1 cellular context compared by ENCODE assay signal in the genomic region with DNA sequence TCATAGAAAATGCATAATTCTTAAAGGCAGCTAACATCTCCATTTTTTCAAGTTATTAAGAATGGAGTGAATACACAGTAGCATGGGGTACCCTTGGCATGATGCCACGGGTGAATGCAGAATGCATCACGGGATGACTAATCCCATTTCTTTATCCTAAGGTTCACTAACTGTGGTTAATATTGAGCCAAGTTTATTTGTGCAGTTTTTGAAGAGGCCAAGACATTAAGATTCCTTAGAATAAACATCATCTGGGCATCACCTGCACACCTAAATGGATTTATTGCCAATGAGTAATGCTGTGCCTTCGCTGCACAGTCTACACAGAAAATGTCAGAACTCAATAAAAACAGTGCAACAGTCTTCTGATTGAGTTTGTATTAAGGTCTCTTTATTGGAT.
TF ChIP-seq lines count a peak whose summit lies in the region.

No MANE protein-coding gene starts in this region.

TF ChIP-seq in HEK293, 187 proteins besides CTCF, POLR2A, EP300 and RAD21 (continued from another document):
- TF ChIP-seq TRIM28 (IDR thresholded peaks at IDR 0.05; ENCODE audit: borderline replicate concordance, low read length) (no peak), OSR2 (tag by site-specific recombination; IDR thresholded peaks at IDR 0.05) (peak; percentile 78), ZNF501 (tag by site-specific recombination; IDR thresholded peaks at IDR 0.05) (peak; percentile 36; the same call in 1 of the 2 replicates), ZNF112 (tag by site-specific recombination; IDR thresholded peaks at IDR 0.05) (no peak), ZBTB1 (tag by site-specific recombination; IDR thresholded peaks at IDR 0.05) (no peak), GLI4 (tag by site-specific recombination; IDR thresholded peaks at IDR 0.05) (no peak), ZNF677 (tag by site-specific recombination; IDR thresholded peaks at IDR 0.05) (no peak), ZFP3 (tag by site-specific recombination; IDR thresholded peaks at IDR 0.05; ENCODE audit: low read depth) (no peak), GFI1B (tag by site-specific recombination; IDR thresholded peaks at IDR 0.05) (no peak), ZNF621 (tag by site-specific recombination; IDR thresholded peaks at IDR 0.05) (no peak), ZNF596 (tag by site-specific recombination; IDR thresholded peaks at IDR 0.05) (no peak), ZNF335 (tag by site-specific recombination; conservative IDR thresholded peaks at IDR 0.05) (no peak), SP7 (tag by site-specific recombination; IDR thresholded peaks at IDR 0.05) (peak; percentile 77), REPIN1 (tag by site-specific recombination; IDR thresholded peaks at IDR 0.05; ENCODE audit: low read depth) (no peak), ZFP37 (tag by site-specific recombination; IDR thresholded peaks at IDR 0.05) (peak; percentile 73; the same call in 1 of the 2 replicates), ZBTB21 (tag by site-specific recombination; IDR thresholded peaks at IDR 0.05) (0 out of 2 replicates have a peak, but pooled peaks have one; percentile 47), ZNF623 (tag by site-specific recombination; IDR thresholded peaks at IDR 0.05) (no peak), ZNF660 (tag by site-specific recombination; IDR thresholded peaks at IDR 0.05) (peak; percentile 78), GLI2 (tag by site-specific recombination; IDR thresholded peaks at IDR 0.05; ENCODE audit: borderline replicate concordance, low read depth) (peak; percentile 37; the same call in 1 of the 2 replicates), ZEB2 (tag by site-specific recombination; IDR thresholded peaks at IDR 0.05) (peak; percentile 66), ZBTB20 (tag by site-specific recombination; IDR thresholded peaks at IDR 0.05) (no peak), ZNF707 (tag by site-specific recombination; IDR thresholded peaks at IDR 0.05) (no peak), ZNF768 (tag by site-specific recombination; IDR thresholded peaks at IDR 0.05) (no peak), ZNF555 (tag by site-specific recombination; conservative IDR thresholded peaks at IDR 0.05) (no peak), ZNF404 (tag by site-specific recombination; IDR thresholded peaks at IDR 0.05) (no peak), ZBTB7A (tag by site-specific recombination; IDR thresholded peaks at IDR 0.05; ENCODE audit: low read depth) (no peak)
- TF ChIP-seq, protein P1, sequence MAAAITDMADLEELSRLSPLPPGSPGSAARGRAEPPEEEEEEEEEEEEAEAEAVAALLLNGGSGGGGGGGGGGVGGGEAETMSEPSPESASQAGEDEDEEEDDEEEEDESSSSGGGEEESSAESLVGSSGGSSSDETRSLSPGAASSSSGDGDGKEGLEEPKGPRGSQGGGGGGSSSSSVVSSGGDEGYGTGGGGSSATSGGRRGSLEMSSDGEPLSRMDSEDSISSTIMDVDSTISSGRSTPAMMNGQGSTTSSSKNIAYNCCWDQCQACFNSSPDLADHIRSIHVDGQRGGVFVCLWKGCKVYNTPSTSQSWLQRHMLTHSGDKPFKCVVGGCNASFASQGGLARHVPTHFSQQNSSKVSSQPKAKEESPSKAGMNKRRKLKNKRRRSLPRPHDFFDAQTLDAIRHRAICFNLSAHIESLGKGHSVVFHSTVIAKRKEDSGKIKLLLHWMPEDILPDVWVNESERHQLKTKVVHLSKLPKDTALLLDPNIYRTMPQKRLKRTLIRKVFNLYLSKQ (tag by site-specific recombination; IDR thresholded peaks at IDR 0.05; ENCODE audit: borderline replicate concordance): no peak
- TF ChIP-seq, protein P2, sequence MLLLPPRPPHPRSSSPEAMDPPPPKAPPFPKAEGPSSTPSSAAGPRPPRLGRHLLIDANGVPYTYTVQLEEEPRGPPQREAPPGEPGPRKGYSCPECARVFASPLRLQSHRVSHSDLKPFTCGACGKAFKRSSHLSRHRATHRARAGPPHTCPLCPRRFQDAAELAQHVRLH (tag by site-specific recombination; IDR thresholded peaks at IDR 0.05): no peak
- TF ChIP-seq, protein P3, sequence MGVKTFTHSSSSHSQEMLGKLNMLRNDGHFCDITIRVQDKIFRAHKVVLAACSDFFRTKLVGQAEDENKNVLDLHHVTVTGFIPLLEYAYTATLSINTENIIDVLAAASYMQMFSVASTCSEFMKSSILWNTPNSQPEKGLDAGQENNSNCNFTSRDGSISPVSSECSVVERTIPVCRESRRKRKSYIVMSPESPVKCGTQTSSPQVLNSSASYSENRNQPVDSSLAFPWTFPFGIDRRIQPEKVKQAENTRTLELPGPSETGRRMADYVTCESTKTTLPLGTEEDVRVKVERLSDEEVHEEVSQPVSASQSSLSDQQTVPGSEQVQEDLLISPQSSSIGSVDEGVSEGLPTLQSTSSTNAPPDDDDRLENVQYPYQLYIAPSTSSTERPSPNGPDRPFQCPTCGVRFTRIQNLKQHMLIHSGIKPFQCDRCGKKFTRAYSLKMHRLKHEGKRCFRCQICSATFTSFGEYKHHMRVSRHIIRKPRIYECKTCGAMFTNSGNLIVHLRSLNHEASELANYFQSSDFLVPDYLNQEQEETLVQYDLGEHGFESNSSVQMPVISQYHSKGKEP (tag by site-specific recombination; IDR thresholded peaks at IDR 0.05): peak; percentile 73
- TF ChIP-seq, protein P4, sequence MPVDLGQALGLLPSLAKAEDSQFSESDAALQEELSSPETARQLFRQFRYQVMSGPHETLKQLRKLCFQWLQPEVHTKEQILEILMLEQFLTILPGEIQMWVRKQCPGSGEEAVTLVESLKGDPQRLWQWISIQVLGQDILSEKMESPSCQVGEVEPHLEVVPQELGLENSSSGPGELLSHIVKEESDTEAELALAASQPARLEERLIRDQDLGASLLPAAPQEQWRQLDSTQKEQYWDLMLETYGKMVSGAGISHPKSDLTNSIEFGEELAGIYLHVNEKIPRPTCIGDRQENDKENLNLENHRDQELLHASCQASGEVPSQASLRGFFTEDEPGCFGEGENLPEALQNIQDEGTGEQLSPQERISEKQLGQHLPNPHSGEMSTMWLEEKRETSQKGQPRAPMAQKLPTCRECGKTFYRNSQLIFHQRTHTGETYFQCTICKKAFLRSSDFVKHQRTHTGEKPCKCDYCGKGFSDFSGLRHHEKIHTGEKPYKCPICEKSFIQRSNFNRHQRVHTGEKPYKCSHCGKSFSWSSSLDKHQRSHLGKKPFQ (tag by site-specific recombination; IDR thresholded peaks at IDR 0.05): no peak
- TF ChIP-seq, protein P5, sequence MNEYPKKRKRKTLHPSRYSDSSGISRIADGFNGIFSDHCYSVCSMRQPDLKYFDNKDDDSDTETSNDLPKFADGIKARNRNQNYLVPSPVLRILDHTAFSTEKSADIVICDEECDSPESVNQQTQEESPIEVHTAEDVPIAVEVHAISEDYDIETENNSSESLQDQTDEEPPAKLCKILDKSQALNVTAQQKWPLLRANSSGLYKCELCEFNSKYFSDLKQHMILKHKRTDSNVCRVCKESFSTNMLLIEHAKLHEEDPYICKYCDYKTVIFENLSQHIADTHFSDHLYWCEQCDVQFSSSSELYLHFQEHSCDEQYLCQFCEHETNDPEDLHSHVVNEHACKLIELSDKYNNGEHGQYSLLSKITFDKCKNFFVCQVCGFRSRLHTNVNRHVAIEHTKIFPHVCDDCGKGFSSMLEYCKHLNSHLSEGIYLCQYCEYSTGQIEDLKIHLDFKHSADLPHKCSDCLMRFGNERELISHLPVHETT (tag by site-specific recombination; IDR thresholded peaks at IDR 0.05): peak; percentile 87
- TF ChIP-seq, protein P6, sequence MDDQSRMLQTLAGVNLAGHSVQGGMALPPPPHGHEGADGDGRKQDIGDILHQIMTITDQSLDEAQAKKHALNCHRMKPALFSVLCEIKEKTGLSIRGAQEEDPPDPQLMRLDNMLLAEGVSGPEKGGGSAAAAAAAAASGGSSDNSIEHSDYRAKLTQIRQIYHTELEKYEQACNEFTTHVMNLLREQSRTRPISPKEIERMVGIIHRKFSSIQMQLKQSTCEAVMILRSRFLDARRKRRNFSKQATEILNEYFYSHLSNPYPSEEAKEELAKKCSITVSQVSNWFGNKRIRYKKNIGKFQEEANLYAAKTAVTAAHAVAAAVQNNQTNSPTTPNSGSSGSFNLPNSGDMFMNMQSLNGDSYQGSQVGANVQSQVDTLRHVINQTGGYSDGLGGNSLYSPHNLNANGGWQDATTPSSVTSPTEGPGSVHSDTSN (CRISPR knock-in tag; IDR thresholded peaks at IDR 0.05): no peak
- TF ChIP-seq, protein P7, sequence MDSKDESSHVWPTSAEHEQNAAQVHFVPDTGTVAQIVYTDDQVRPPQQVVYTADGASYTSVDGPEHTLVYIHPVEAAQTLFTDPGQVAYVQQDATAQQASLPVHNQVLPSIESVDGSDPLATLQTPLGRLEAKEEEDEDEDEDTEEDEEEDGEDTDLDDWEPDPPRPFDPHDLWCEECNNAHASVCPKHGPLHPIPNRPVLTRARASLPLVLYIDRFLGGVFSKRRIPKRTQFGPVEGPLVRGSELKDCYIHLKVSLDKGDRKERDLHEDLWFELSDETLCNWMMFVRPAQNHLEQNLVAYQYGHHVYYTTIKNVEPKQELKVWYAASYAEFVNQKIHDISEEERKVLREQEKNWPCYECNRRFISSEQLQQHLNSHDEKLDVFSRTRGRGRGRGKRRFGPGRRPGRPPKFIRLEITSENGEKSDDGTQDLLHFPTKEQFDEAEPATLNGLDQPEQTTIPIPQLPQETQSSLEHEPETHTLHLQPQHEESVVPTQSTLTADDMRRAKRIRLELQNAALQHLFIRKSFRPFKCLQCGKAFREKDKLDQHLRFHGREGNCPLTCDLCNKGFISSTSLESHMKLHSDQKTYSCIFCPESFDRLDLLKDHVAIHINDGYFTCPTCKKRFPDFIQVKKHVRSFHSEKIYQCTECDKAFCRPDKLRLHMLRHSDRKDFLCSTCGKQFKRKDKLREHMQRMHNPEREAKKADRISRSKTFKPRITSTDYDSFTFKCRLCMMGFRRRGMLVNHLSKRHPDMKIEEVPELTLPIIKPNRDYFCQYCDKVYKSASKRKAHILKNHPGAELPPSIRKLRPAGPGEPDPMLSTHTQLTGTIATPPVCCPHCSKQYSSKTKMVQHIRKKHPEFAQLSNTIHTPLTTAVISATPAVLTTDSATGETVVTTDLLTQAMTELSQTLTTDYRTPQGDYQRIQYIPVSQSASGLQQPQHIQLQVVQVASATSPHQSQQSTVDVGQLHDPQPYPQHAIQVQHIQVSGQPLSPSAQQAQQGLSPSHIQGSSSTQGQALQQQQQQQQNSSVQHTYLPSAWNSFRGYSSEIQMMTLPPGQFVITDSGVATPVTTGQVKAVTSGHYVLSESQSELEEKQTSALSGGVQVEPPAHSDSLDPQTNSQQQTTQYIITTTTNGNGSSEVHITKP (tag by site-specific recombination; IDR thresholded peaks at IDR 0.05): no peak
- TF ChIP-seq, protein P8, sequence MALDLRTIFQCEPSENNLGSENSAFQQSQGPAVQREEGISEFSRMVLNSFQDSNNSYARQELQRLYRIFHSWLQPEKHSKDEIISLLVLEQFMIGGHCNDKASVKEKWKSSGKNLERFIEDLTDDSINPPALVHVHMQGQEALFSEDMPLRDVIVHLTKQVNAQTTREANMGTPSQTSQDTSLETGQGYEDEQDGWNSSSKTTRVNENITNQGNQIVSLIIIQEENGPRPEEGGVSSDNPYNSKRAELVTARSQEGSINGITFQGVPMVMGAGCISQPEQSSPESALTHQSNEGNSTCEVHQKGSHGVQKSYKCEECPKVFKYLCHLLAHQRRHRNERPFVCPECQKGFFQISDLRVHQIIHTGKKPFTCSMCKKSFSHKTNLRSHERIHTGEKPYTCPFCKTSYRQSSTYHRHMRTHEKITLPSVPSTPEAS (tag by site-specific recombination; IDR thresholded peaks at IDR 0.05): no peak
